Comparison of ENCODE assay signal across 17 cellular contexts in the genomic region with DNA sequence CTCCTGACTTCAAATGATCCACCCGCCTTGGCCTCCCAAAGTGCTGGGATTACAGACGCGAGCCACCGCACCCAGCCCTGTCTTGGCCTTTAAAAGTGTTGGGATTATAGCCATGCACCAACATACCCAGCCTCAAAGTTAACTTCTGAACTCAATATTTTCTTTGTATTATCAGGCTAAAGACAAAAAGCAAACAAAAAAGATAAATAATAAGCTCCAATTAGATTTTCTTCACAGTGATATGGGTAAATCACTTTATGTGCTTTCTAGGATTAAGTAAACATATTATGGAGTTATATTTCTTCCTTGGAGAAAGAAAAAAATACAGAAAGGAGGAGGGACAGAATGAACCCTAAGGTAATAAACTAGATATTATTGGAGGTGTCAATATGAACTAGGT.
DNase-seq lines count a peak whose midpoint lies in the region; ATAC-seq and TF ChIP-seq lines count a peak whose summit lies in the region.
"Had no signal": no experiment of that assay in that cellular context is flagged by ENCODE, and none has a peak within 500 bp of the region (broad histone marks: within the 10 kb centered on the region; RNA-seq: fewer than 3 reads in every experiment).

No MANE protein-coding gene starts in this region.

- CTCF ChIA-PET in HEK293 (lab: Yijun Ruan, JAX) = interaction anchor here (1.0 kb wide), 1 partner anchor 82 kb away, joined by 3 read pairs; no protein-coding TSS in a partner anchor

- 27 to 63% (median 46%) methylated on average over 4 of the region's 4 CpGs for WGBS in stomach, 5 donors

- H3K36me3 ChIP-seq in HEK293 (ENCODE audit: control insufficient read depth in 2 of 2, insufficient read depth in 1 of 2, low read length in 2 of 2) (no peaks in the 10 kb centered on the region; a peak in 1 of 3 replicates), mucosa of descending colon (ENCODE audit: low read depth) (no peaks in the 10 kb centered on the region), stomach (no peaks in the 10 kb centered on the region)

- H3K27ac ChIP-seq in 22Rv1 = 0 out of 2 replicates have a peak overlapping the region, but pooled peaks have one; percentile 20
- H3K27ac ChIP-seq in HEK293 (ENCODE audit: extremely low read depth, low read depth, low read length) = no peak overlapping the region
- peak overlapping the region; percentile 45; the same call in 1 of the 2 replicates for H3K27ac ChIP-seq in VCaP
- H3K27ac ChIP-seq in stomach = peak overlapping the region in 2 of 5 donors; percentile 62 to 73

- TF ChIP-seq CTCF in 22Rv1 (IDR thresholded peaks at IDR 0.05) (no peak), HEK293 (tag by site-specific recombination; IDR thresholded peaks at IDR 0.05) (no peak), VCaP (conservative IDR thresholded peaks at IDR 0.05) (no peak), mucosa of descending colon (IDR thresholded peaks at IDR 0.05) (no peak), stomach (IDR thresholded peaks at IDR 0.05) (no peak)

- DNase-seq in mucosa of descending colon (no peak), midbrain (lab: John Stamatoyannopoulos, UW) (no peak), stomach (no peak), NK-92 (lab: John Stamatoyannopoulos, UW; ENCODE audit: unreplicated experiment) (no peak)
- DNase-seq: C1 segment of cervical spinal cord; Caco-2; CD4-positive, CD25-positive, alpha-beta regulatory T cell; CD8-positive, alpha-beta T cell; DMS153; DND-41; H9; HFFc6 had no signal

- peaks cover 11% of the 10 kb centered on the region for H3K4me1 ChIP-seq in HEK293 (ENCODE audit: control insufficient read depth, insufficient read depth, low read length)
- H3K4me1 ChIP-seq in mucosa of descending colon (ENCODE audit: low read depth) = no peaks in the 10 kb centered on the region
- peaks cover 0 to 26% (median 10%) of the 10 kb centered on the region in 4 donors for H3K4me1 ChIP-seq in stomach
- H3K4me1 ChIP-seq: Caco-2 had no signal

- H3K4me3 ChIP-seq in HEK293 (ENCODE audit: low read depth, low read length) (no peak overlapping the region), mucosa of descending colon (no peak overlapping the region), stomach (no peak overlapping the region)
- H3K4me3 ChIP-seq: GM23338 had no signal

- TF ChIP-seq EP300 in stomach (IDR thresholded peaks at IDR 0.05) = no peak

- no peaks in the 10 kb centered on the region for H3K9me3 ChIP-seq in HEK293 (ENCODE audit: control insufficient read depth, insufficient read depth, low read depth, low read length)
- H3K9me3 ChIP-seq in mucosa of descending colon = no peaks in the 10 kb centered on the region
- H3K9me3 ChIP-seq in stomach = no peaks in the 10 kb centered on the region
- H3K9me3 ChIP-seq: Caco-2 had no signal

- no peak for TF ChIP-seq POLR2A in stomach (IDR thresholded peaks at IDR 0.05)

- no peaks in the 10 kb centered on the region for H3K27me3 ChIP-seq in stomach

- intact Hi-C loops in mucosa of descending colon (cut with DNase I, micrococcal nuclease) (no loop called here), stomach (cut with DNase I; ENCODE audit: low total_unique reads) (no loop called here)

- POLR2A ChIA-PET in HEK293 (lab: Yijun Ruan, JAX) = no interaction called here

- ATAC-seq in mucosa of descending colon = peak; percentile 42
- ATAC-seq: CD8-positive, alpha-beta T cell; GM23338; HCT116 had no signal

TF ChIP-seq in HEK293, 187 proteins besides CTCF, POLR2A, EP300 and RAD21:
- TF ChIP-seq, protein P1, sequence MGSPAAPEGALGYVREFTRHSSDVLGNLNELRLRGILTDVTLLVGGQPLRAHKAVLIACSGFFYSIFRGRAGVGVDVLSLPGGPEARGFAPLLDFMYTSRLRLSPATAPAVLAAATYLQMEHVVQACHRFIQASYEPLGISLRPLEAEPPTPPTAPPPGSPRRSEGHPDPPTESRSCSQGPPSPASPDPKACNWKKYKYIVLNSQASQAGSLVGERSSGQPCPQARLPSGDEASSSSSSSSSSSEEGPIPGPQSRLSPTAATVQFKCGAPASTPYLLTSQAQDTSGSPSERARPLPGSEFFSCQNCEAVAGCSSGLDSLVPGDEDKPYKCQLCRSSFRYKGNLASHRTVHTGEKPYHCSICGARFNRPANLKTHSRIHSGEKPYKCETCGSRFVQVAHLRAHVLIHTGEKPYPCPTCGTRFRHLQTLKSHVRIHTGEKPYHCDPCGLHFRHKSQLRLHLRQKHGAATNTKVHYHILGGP (tag by site-specific recombination; IDR thresholded peaks at IDR 0.05) = peak; percentile 84
- TF ChIP-seq, protein P2, sequence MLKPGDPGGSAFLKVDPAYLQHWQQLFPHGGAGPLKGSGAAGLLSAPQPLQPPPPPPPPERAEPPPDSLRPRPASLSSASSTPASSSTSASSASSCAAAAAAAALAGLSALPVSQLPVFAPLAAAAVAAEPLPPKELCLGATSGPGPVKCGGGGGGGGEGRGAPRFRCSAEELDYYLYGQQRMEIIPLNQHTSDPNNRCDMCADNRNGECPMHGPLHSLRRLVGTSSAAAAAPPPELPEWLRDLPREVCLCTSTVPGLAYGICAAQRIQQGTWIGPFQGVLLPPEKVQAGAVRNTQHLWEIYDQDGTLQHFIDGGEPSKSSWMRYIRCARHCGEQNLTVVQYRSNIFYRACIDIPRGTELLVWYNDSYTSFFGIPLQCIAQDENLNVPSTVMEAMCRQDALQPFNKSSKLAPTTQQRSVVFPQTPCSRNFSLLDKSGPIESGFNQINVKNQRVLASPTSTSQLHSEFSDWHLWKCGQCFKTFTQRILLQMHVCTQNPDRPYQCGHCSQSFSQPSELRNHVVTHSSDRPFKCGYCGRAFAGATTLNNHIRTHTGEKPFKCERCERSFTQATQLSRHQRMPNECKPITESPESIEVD (tag by site-specific recombination; IDR thresholded peaks at IDR 0.05) = peak; percentile 60
- TF ChIP-seq ZNF621 (tag by site-specific recombination; IDR thresholded peaks at IDR 0.05) = no peak
